Comparison of ENCODE assay signal across 10 cellular contexts in the genomic region with DNA sequence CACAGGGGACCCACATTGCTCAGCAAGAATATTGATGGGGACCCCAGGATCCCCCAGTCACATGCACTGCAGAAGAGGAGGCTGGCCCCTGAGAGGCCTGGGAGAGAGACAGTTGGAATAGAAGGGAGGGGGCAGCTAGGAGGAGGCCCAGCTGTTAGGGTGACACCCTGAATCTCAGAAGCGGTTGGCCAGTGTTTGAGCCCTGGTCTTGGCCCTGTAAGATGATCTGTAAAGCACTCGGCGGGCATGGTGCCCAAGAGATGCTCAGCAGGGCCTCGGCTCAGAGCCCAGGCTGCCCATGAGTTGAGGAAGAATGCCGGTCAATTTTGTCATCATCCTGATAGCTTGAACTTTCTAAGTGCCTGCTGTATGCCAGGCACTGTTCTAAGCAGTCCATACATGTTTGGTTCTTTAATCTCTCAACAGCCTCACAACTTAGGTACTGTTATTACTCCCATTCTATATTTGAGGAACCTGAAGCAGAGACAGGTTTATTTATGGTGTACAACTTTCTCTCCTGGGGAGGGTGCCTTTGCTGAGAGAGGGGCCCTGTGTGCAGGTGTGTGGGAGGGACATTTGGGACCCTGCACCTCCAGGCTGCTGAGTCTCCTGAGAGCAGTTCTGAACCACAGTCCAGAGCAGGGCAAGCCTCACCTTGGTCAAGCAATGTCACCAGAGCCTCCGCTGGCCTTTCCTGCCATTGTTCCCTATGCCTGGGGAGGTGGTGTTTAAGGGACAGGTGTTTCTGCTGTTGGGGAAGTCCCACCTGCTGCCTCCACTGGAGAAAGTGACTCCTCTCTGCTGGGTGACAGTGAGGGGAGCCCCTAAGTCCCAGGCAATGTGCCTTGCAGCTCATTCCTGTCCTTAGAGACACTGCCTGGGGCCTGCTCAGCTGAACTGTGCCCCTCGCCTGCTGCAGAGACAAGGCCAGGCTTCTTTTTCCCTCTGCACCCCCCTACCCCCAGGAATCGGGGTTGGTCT. TPM values are rescaled to one million over a fixed set of nuclear protein-coding genes. Genes with fewer than 3 reads are reported as not detected.
DNase-seq lines count a peak whose midpoint lies in the region; ATAC-seq and TF ChIP-seq lines count a peak whose summit lies in the region.
"Had no signal": no experiment of that assay in that cellular context is flagged by ENCODE, and none has a peak within 500 bp of the region (broad histone marks: within the 10 kb centered on the region; RNA-seq: fewer than 3 reads in every experiment).

No MANE protein-coding gene starts in this region.

- peak; percentile 76 for ATAC-seq in SK-N-SH treated with all-trans-retinoic acid at 6 μM for 48 hours
- no peak for ATAC-seq in HG03139 (IDR thresholded peaks at IDR 0.05; ENCODE audit: unreplicated experiment)

- TF ChIP-seq POLR2A in esophagus muscularis mucosa (IDR thresholded peaks at IDR 0.05; ENCODE audit: low read depth), result no peak

- TF ChIP-seq CTCF in esophagus muscularis mucosa (IDR thresholded peaks at IDR 0.05), result no peak

- peak overlapping the region in 2 of 4 donors; percentile 5 to 19 for H3K27ac ChIP-seq in esophagus muscularis mucosa (replicated peaks in 1 of 4)
- H3K27ac ChIP-seq: SK-N-MC had no signal

- H3K4me1 ChIP-seq in esophagus muscularis mucosa, result peaks cover 31 to 84% (median 81%) of the 10 kb centered on the region in 4 donors

- intact Hi-C loops in esophagus muscularis mucosa (cut with DNase I), result no loop called here

- 80% methylated on average over 7 of the region's 8 CpGs for WGBS in esophagus muscularis mucosa

- no peak overlapping the region for H3K4me3 ChIP-seq in esophagus muscularis mucosa
- H3K4me3 ChIP-seq: SK-N-MC, thoracic aorta had no signal

- DNase-seq in NCI-H2029 (lab: John Stamatoyannopoulos, UW), result peak; percentile 41
- DNase-seq in NCI-H2029 treated with DMSO at 0.1 percent for 48 hours (lab: John Stamatoyannopoulos, UW), result no peak
- DNase-seq in cerebellum (ENCODE audit: low spot score), result peak; percentile 47
- DNase-seq in stimulated activated CD8-positive, alpha-beta memory T cell treated with anti-CD3 and anti-CD28 coated beads, Interleukin-4, amount 100 ng/mL, for 48 hours, result peak; percentile 44
- no peak for DNase-seq in esophagus muscularis mucosa (ENCODE audit: extremely low spot score)
- no peak for DNase-seq in NCI-H510A treated with DMSO at 0.1 percent for 48 hours (lab: John Stamatoyannopoulos, UW)

- H3K36me3 ChIP-seq in esophagus muscularis mucosa, result no peaks in the 10 kb centered on the region
- H3K36me3 ChIP-seq: thoracic aorta had no signal

- no peak for TF ChIP-seq EP300 in esophagus muscularis mucosa (IDR thresholded peaks at IDR 0.05)

- no peaks in the 10 kb centered on the region for H3K27me3 ChIP-seq in esophagus muscularis mucosa

- no peaks in the 10 kb centered on the region for H3K9me3 ChIP-seq in esophagus muscularis mucosa
- H3K9me3 ChIP-seq: thoracic aorta had no signal

TF ChIP-seq in SK-N-SH treated with all-trans-retinoic acid at 6 μM for 48 hours, 23 proteins besides CTCF, POLR2A, EP300 and RAD21:
- TF ChIP-seq ZC3H10 (CRISPR knock-in tag; IDR thresholded peaks at IDR 0.05), result no peak
TF ChIP-seq in SK-N-SH treated with all-trans-retinoic acid at 6 μM for 48 hours: peak in this region for 0.

RNA-seq across cellular contexts. Expression of gene SLC6A6, which starts 26.0 kb away (rescaled TPM):
- total RNA-seq in cerebellum, result 24.6 TPM
- 10 to 100 TPM; 15.0 to 36.2 (median 23.7) TPM for total RNA-seq in esophagus muscularis mucosa

Comparison
In these comparisons a context has a peak if more than half of its experiments do, and no peak if none do; other contexts are left out.
1. DNase-seq: peak in NCI-H2029 (single experiment), cerebellum (single experiment) and stimulated activated CD8-positive, alpha-beta memory T cell treated with anti-CD3 and anti-CD28 coated beads, Interleukin-4, amount 100 ng/mL, for 48 hours (single experiment); none in NCI-H2029 treated with DMSO at 0.1 percent for 48 hours (single experiment), esophagus muscularis mucosa (single experiment) and NCI-H510A treated with DMSO at 0.1 percent for 48 hours (single experiment).